Comparison of ENCODE assay signal across 20 cellular contexts in the genomic region with DNA sequence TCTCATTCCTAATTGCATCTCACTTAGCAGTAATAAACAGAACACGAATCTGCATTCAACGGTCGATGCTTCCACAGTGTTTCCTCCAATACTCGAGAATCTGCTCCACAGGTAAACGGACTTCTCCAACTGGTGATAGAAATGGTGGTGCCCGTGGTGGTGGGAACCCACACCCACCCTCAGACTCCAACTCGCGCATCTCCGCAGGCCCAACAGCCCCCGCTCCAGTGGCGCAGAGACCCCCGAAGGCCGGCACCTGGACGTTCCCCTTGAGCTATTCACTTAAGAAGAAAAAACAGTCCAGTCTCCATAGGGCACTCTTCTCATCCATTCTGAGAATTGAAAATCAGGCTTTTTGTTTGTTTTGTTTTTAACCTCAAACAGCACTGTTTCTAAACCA. TPM values are rescaled to one million over a fixed set of nuclear protein-coding genes. Genes with fewer than 3 reads are reported as not detected.
A peak's percentile ranks its signal among the peaks of the same experiment; 100 is the strongest.
DNase-seq lines count a peak whose midpoint lies in the region; ATAC-seq and TF ChIP-seq lines count a peak whose summit lies in the region.
"Had no signal": no experiment of that assay in that cellular context is flagged by ENCODE, and none has a peak within 500 bp of the region (broad histone marks: within the 10 kb centered on the region; RNA-seq: fewer than 3 reads in every experiment).

No MANE protein-coding gene starts in this region.

- no peak overlapping the region for H3K4me3 Mint-ChIP-seq in activated CD4-positive, alpha-beta T cell treated with anti-CD3 and anti-CD28 coated beads for 36 hours
- H3K4me3 Mint-ChIP-seq in CD4-positive, alpha-beta T cell: peak overlapping the region; percentile 7
- H3K4me3 Mint-ChIP-seq in activated naive CD8-positive, alpha-beta T cell treated with anti-CD3 and anti-CD28 coated beads for 36 hours: no peak overlapping the region
- H3K4me3 Mint-ChIP-seq in nephron progenitor cell: no peak overlapping the region
- H3K4me3 Mint-ChIP-seq: HFFc6 had no signal

- H3K27me3 ChIP-seq in CD4-positive, alpha-beta T cell (ENCODE audit: control insufficient read depth, insufficient read depth, low read length): no peaks in the 10 kb centered on the region
- H3K27me3 ChIP-seq: cardiac muscle cell, gastroesophageal sphincter, testis had no signal

- H3K9me3 Mint-ChIP-seq in activated CD4-positive, alpha-beta T cell treated with anti-CD3 and anti-CD28 coated beads for 36 hours (ENCODE audit: low read depth): no peaks in the 10 kb centered on the region
- no peaks in the 10 kb centered on the region for H3K9me3 Mint-ChIP-seq in CD4-positive, alpha-beta T cell
- no peaks in the 10 kb centered on the region for H3K9me3 Mint-ChIP-seq in activated naive CD8-positive, alpha-beta T cell treated with anti-CD3 and anti-CD28 coated beads for 36 hours
- H3K9me3 Mint-ChIP-seq in nephron progenitor cell: no peaks in the 10 kb centered on the region
- H3K9me3 Mint-ChIP-seq: HFFc6 had no signal

- H3K36me3 Mint-ChIP-seq in activated CD4-positive, alpha-beta T cell treated with anti-CD3 and anti-CD28 coated beads for 36 hours (ENCODE audit: low read depth): no peaks in the 10 kb centered on the region
- H3K36me3 Mint-ChIP-seq in CD4-positive, alpha-beta T cell (ENCODE audit: low read depth): peaks cover 6% of the 10 kb centered on the region
- H3K36me3 Mint-ChIP-seq in activated naive CD8-positive, alpha-beta T cell treated with anti-CD3 and anti-CD28 coated beads for 36 hours: no peaks in the 10 kb centered on the region
- no peaks in the 10 kb centered on the region for H3K36me3 Mint-ChIP-seq in nephron progenitor cell (ENCODE audit: low read depth)

- no peaks in the 10 kb centered on the region for H3K27me3 Mint-ChIP-seq in activated CD4-positive, alpha-beta T cell treated with anti-CD3 and anti-CD28 coated beads for 36 hours
- no peaks in the 10 kb centered on the region for H3K27me3 Mint-ChIP-seq in CD4-positive, alpha-beta T cell
- no peaks in the 10 kb centered on the region for H3K27me3 Mint-ChIP-seq in activated naive CD8-positive, alpha-beta T cell treated with anti-CD3 and anti-CD28 coated beads for 36 hours
- H3K27me3 Mint-ChIP-seq in nephron progenitor cell (ENCODE audit: low read depth, poor library complexity): peaks cover 3% of the 10 kb centered on the region

- intact Hi-C loops in activated CD4-positive, alpha-beta T cell treated with anti-CD3 and anti-CD28 coated beads for 36 hours (cut with DNase I, micrococcal nuclease): loop anchor here in 1 of 2 experiments (5.0 kb wide), 1 partner anchor 34 kb away; no protein-coding TSS in a partner anchor
- intact Hi-C loops in CD4-positive, alpha-beta T cell (cut with DNase I, micrococcal nuclease): loop anchor here in 1 of 2 experiments (5.0 kb wide), 1 partner anchor 34 kb away; no protein-coding TSS in a partner anchor
- intact Hi-C loops in left colon (cut with DNase I, micrococcal nuclease): no loop called here

- H3K27ac Mint-ChIP-seq in activated CD4-positive, alpha-beta T cell treated with anti-CD3 and anti-CD28 coated beads for 36 hours: no peak overlapping the region
- H3K27ac Mint-ChIP-seq in CD4-positive, alpha-beta T cell: no peak overlapping the region
- H3K27ac Mint-ChIP-seq in activated naive CD8-positive, alpha-beta T cell treated with anti-CD3 and anti-CD28 coated beads for 36 hours: peak overlapping the region; percentile 76
- peak overlapping the region; percentile 64 for H3K27ac Mint-ChIP-seq in nephron progenitor cell
- H3K27ac Mint-ChIP-seq: HFFc6 had no signal

- H3K27ac ChIP-seq in CD4-positive, alpha-beta T cell (ENCODE audit: low read depth, low read length): peak overlapping the region; percentile 44
- H3K27ac ChIP-seq: cardiac muscle cell, gastroesophageal sphincter, testis had no signal

- TF ChIP-seq CTCF in CD4-positive, alpha-beta T cell (IDR thresholded peaks at IDR 0.05): no peak
- TF ChIP-seq CTCF in nephron progenitor cell (IDR thresholded peaks at IDR 0.05): no peak

- POLR2A ChIA-PET in activated CD4-positive, alpha-beta T cell treated with anti-CD3 and anti-CD28 coated beads for 36 hours (lab: Charles Lee): no interaction called here
- POLR2A ChIA-PET in CD4-positive, alpha-beta T cell (lab: Charles Lee): interaction anchor here (5.4 kb wide), 1 partner anchor 17 kb away, joined by 138 read pairs; the partner anchor contains the start of gene RASA3

- no peak for ATAC-seq in activated CD4-positive, alpha-beta T cell treated with anti-CD3 and anti-CD28 coated beads for 36 hours
- ATAC-seq in CD4-positive, alpha-beta T cell (ENCODE audit: poor library complexity): no peak
- ATAC-seq in GM18909 (IDR thresholded peaks at IDR 0.05; ENCODE audit: poor library complexity, unreplicated experiment) (no peak), left colon (no peak)
- ATAC-seq: esophagus mucosa, gastroesophageal sphincter, left ventricle myocardium superior had no signal

- CTCF ChIA-PET in activated CD4-positive, alpha-beta T cell treated with anti-CD3 and anti-CD28 coated beads for 36 hours (lab: Charles Lee): interaction anchor here (0.5 to 1.4 kb wide), 5 partner anchors 15 to 559 kb away, joined by 3 to 5 read pairs (median 4); no protein-coding TSS in a partner anchor
- CTCF ChIA-PET in CD4-positive, alpha-beta T cell (lab: Charles Lee): interaction anchor here (2.2 kb wide), 1 partner anchor 36 kb away, joined by 7 read pairs; no protein-coding TSS in a partner anchor

- no peaks in the 10 kb centered on the region for H3K9me3 ChIP-seq in CD4-positive, alpha-beta T cell (ENCODE audit: control insufficient read depth, low read length)
- H3K9me3 ChIP-seq: gastroesophageal sphincter, testis had no signal

- peaks cover 34% of the 10 kb centered on the region for H3K4me1 Mint-ChIP-seq in activated CD4-positive, alpha-beta T cell treated with anti-CD3 and anti-CD28 coated beads for 36 hours
- H3K4me1 Mint-ChIP-seq in CD4-positive, alpha-beta T cell (ENCODE audit: low read depth): peaks cover 61% of the 10 kb centered on the region
- peaks cover 63% of the 10 kb centered on the region for H3K4me1 Mint-ChIP-seq in activated naive CD8-positive, alpha-beta T cell treated with anti-CD3 and anti-CD28 coated beads for 36 hours
- H3K4me1 Mint-ChIP-seq in nephron progenitor cell: peaks cover 30% of the 10 kb centered on the region

- peak; percentile 1 for DNase-seq in activated CD4-positive, alpha-beta T cell treated with anti-CD3 and anti-CD28 coated beads for 36 hours
- no peak for DNase-seq in activated CD4-positive, alpha-beta T cell treated with anti-CD3 and anti-CD28 coated beads for 48 hours
- DNase-seq in CD4-positive, alpha-beta T cell: no peak
- DNase-seq in activated naive CD8-positive, alpha-beta T cell treated with anti-CD3 and anti-CD28 coated beads for 36 hours: no peak
- no peak for DNase-seq in nephron progenitor cell
- DNase-seq in NCI-H446 treated with DMSO at 0.1 percent for 48 hours (lab: John Stamatoyannopoulos, UW): no peak
- no peak for DNase-seq in left colon
- DNase-seq: HFFc6; KG1; left ventricle myocardium superior; NCI-H2029 treated with DMSO at 0.1 percent for 48 hours; SHP77 treated with DMSO at 0.1 percent for 48 hours; stimulated activated CD4-positive, alpha-beta T cell treated with anti-CD3 and anti-CD28 coated beads, Interleukin-4, amount 100 ng/mL, for 1 hour; testis had no signal

RNA-seq across cellular contexts. Expression of gene RASA3, which starts 13.8 kb away (rescaled TPM):
- 10 to 100 TPM; 33.0 to 34.7 TPM for total RNA-seq in activated CD4-positive, alpha-beta T cell treated with anti-CD3 and anti-CD28 coated beads for 36 hours
- 100 to 1,000 TPM; 181 to 184 TPM for total RNA-seq in CD4-positive, alpha-beta T cell
- 10 to 100 TPM; 25.6 to 26.5 TPM for total RNA-seq in activated naive CD8-positive, alpha-beta T cell treated with anti-CD3 and anti-CD28 coated beads for 36 hours
- 1 to 10 TPM; 6.5 to 9.0 TPM for total RNA-seq in left colon

RNA-seq across cellular contexts. Expression of gene CFAP97D2, which starts 32.9 kb away (rescaled TPM):
- not detected for total RNA-seq in activated CD4-positive, alpha-beta T cell treated with anti-CD3 and anti-CD28 coated beads for 36 hours
- total RNA-seq in CD4-positive, alpha-beta T cell: under 1 TPM; 0.47 to 0.52 TPM
- not detected for total RNA-seq in activated naive CD8-positive, alpha-beta T cell treated with anti-CD3 and anti-CD28 coated beads for 36 hours
- not detected for total RNA-seq in left colon
- total RNA-seq: A172; cardiac muscle cell; esophagus mucosa; gastroesophageal sphincter; HFFc6; left ventricle myocardium superior; T-helper 2 cell treated with Interferon-gamma antibody and Interleukin-4, amounts not matched to agents 100 ng/mL and 5 ng/mL, for 36 hours had no signal

Comparison
In these comparisons a context has a peak if more than half of its experiments do, and no peak if none do; other contexts are left out.
1. H3K27ac Mint-ChIP-seq: peak in activated naive CD8-positive, alpha-beta T cell treated with anti-CD3 and anti-CD28 coated beads for 36 hours (single experiment) and nephron progenitor cell (single experiment); none in activated CD4-positive, alpha-beta T cell treated with anti-CD3 and anti-CD28 coated beads for 36 hours (single experiment) and CD4-positive, alpha-beta T cell (single experiment).
2. RNA of gene RASA3, which starts 13.8 kb away (total RNA-seq): 181 to 184 TPM in CD4-positive, alpha-beta T cell; 33.0 to 34.7 TPM in activated CD4-positive, alpha-beta T cell treated with anti-CD3 and anti-CD28 coated beads for 36 hours, 25.6 to 26.5 TPM in activated naive CD8-positive, alpha-beta T cell treated with anti-CD3 and anti-CD28 coated beads for 36 hours and 6.5 to 9.0 TPM in left colon; every median in the first group is over 4 times any median in the second.